ENCODE assay signal across 8 cellular contexts in the genomic region with DNA sequence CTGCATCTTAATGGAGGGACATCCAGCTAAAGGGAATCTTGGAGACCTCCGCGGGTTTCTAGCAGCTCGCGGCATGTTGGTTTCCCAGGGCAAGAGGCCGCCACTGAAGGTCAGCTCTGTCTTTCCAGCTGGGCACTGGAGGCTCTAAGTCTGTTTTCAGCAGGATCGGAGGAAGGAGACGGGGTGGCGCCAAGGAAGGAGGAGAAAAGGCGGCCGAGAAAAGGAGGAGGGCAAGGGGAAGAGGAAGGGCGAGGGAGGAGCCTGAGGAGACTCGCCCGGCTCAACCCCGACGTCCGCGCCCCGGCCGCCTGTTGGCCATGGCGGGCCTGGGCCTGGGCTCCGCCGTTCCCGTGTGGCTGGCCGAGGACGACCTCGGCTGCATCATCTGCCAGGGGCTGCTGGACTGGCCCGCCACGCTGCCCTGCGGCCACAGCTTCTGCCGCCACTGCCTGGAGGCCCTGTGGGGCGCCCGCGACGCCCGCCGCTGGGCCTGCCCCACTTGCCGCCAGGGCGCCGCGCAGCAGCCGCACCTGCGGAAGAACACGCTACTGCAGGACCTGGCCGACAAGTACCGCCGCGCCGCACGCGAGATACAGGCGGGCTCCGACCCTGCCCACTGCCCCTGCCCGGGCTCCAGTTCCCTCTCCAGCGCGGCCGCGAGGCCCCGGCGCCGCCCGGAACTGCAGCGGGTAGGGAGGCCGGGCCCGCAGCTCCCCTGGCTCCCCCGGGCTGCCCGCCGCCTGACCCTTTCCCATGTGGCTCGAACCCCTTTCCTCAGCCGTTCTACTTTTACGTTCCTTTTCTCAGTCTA. TPM values are rescaled to one million over a fixed set of nuclear protein-coding genes. Genes with fewer than 3 reads are reported as not detected.
DNase-seq lines count a peak whose midpoint lies in the region; ATAC-seq and TF ChIP-seq lines count a peak whose summit lies in the region.

A gene with protein sequence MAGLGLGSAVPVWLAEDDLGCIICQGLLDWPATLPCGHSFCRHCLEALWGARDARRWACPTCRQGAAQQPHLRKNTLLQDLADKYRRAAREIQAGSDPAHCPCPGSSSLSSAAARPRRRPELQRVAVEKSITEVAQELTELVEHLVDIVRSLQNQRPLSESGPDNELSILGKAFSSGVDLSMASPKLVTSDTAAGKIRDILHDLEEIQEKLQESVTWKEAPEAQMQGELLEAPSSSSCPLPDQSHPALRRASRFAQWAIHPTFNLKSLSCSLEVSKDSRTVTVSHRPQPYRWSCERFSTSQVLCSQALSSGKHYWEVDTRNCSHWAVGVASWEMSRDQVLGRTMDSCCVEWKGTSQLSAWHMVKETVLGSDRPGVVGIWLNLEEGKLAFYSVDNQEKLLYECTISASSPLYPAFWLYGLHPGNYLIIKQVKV (plus strand): TSS at position 283 of the 811 bp plus-strand sequence. CDS start 35 bp downstream, at position 318.

- peaks cover 36% of the 10 kb centered on the region for H3K4me1 Mint-ChIP-seq in activated CD8-positive, alpha-beta T cell treated with anti-CD3 and anti-CD28 coated beads for 36 hours (ENCODE audit: low read depth)

- ATAC-seq in HG02852 (IDR thresholded peaks at IDR 0.05; ENCODE audit: unreplicated experiment) = peak; percentile 59
- peak; percentile 76 for ATAC-seq in activated CD8-positive, alpha-beta T cell treated with anti-CD3 and anti-CD28 coated beads for 36 hours
- peak; percentile 92 for ATAC-seq in lung (ENCODE audit: insufficient read depth, low FRiP score)

- H3K4me1 ChIP-seq in lung (ENCODE audit: control insufficient read depth in 2 of 2, insufficient read depth in 2 of 2, low read length in 2 of 2) = peaks cover 0 to 4% of the 10 kb centered on the region in 2 donors

- H3K9me3 Mint-ChIP-seq in activated CD8-positive, alpha-beta T cell treated with anti-CD3 and anti-CD28 coated beads for 36 hours = peaks cover 5% of the 10 kb centered on the region

- CTCF ChIA-PET in activated CD8-positive, alpha-beta T cell treated with anti-CD3 and anti-CD28 coated beads for 36 hours (lab: Charles Lee) = interaction anchor here (0.6 to 2.3 kb wide), 8 partner anchors 10 to 682 kb away, joined by 3 to 9 read pairs (median 3); no protein-coding TSS in a partner anchor

- H3K27ac Mint-ChIP-seq in activated CD8-positive, alpha-beta T cell treated with anti-CD3 and anti-CD28 coated beads for 36 hours = peak within 1 kb of the TSS; percentile 93

- DNase-seq in GM13976 (ENCODE audit: low spot score) (peak; percentile 86), NCI-H460 (ENCODE audit: extremely low read depth, low read depth) (peak; percentile 89), lung (ENCODE audit: low spot score) (peak; percentile 87), NCI-H1105 treated with DMSO at 0.1 percent for 48 hours (lab: John Stamatoyannopoulos, UW) (no peak)
- DNase-seq in activated CD8-positive, alpha-beta T cell treated with anti-CD3 and anti-CD28 coated beads for 36 hours = peak; percentile 66
- peak; percentile 8 for DNase-seq in effector CD8-positive, alpha-beta T cell (lab: John Stamatoyannopoulos, UW)
- peak; percentile 12 to 66 (median 26) for DNase-seq in stimulated activated CD4-positive, alpha-beta T cell treated with anti-CD3 and anti-CD28 coated beads, TNF-alpha, amount 100 ng/mL, for 24 hours (ENCODE audit: low read depth in 3 of 3)

- intact Hi-C loops in activated CD8-positive, alpha-beta T cell treated with anti-CD3 and anti-CD28 coated beads for 36 hours (cut with micrococcal nuclease) = no loop called here

- peak within 1 kb of the TSS; percentile 80 to 98 for H3K27ac ChIP-seq in lung (ENCODE audit: low read depth in 1 of 2, low read length in 1 of 2)

- peaks cover 3 to 5% of the 10 kb centered on the region in 2 donors for H3K36me3 ChIP-seq in lung (ENCODE audit: control insufficient read depth in 2 of 2, insufficient read depth in 2 of 2, low read length in 2 of 2)

- WGBS in lung, 2 donors = 0% methylated on average over 66 to 70 of the region's 70 CpGs

- peaks cover 16% of the 10 kb centered on the region for H3K27me3 Mint-ChIP-seq in activated CD8-positive, alpha-beta T cell treated with anti-CD3 and anti-CD28 coated beads for 36 hours

- H3K4me3 ChIP-seq in lung = peak within 1 kb of the TSS; percentile 89

- no peaks in the 10 kb centered on the region for H3K9me3 ChIP-seq in lung (ENCODE audit: control insufficient read depth in 2 of 2, insufficient read depth in 1 of 2, low read length in 1 of 2)

- in situ Hi-C loops in GM13976 (cut with MboI; ENCODE audit: low sequenced_read_pairs, unreplicated experiment) = no loop called here

- H3K27me3 ChIP-seq in lung (ENCODE audit: control insufficient read depth, insufficient read depth) = no peaks in the 10 kb centered on the region

- peaks cover 24% of the 10 kb centered on the region for H3K36me3 Mint-ChIP-seq in activated CD8-positive, alpha-beta T cell treated with anti-CD3 and anti-CD28 coated beads for 36 hours (ENCODE audit: low read depth)

- POLR2A ChIA-PET in activated CD8-positive, alpha-beta T cell treated with anti-CD3 and anti-CD28 coated beads for 36 hours (lab: Charles Lee) = interaction anchor here (0.7 to 1.3 kb wide), 5 partner anchors 14 to 336 kb away, joined by 3 to 4 read pairs (median 3); no protein-coding TSS in a partner anchor

- H3K4me3 Mint-ChIP-seq in activated CD8-positive, alpha-beta T cell treated with anti-CD3 and anti-CD28 coated beads for 36 hours = peak within 1 kb of the TSS; percentile 97

- TF ChIP-seq CTCF in GM13976 (IDR thresholded peaks at IDR 0.05; ENCODE audit: borderline replicate concordance, control extremely low read depth, extremely low read depth, insufficient read depth, missing control alignments) = no peak
- TF ChIP-seq CTCF in activated CD8-positive, alpha-beta T cell treated with anti-CD3 and anti-CD28 coated beads for 36 hours (IDR thresholded peaks at IDR 0.05) = peak; percentile 46
- no peak for TF ChIP-seq CTCF in lung (IDR thresholded peaks at IDR 0.05; ENCODE audit: control extremely low read depth, extremely low read depth)

RNA-seq across cellular contexts. Expression of the gene that starts here (rescaled TPM):
- 27.0 and 27.3 TPM in 2 replicates for total RNA-seq in NCI-H460 (2014; rRNA removed; shearing (Covaris generic))
- polyA plus RNA-seq in NCI-H460 (2014; cell fraction: nucleus; rRNA removed) = 20.5 and 24.0 TPM in 2 replicates
- total RNA-seq in activated CD8-positive, alpha-beta T cell treated with anti-CD3 and anti-CD28 coated beads for 36 hours = 1 to 10 TPM; 5.4 to 6.6 TPM
- total RNA-seq in lung = 10 to 100 TPM; 11.1 to 42.1 TPM
- 10 to 100 TPM; 22.1 to 23.8 TPM for polyA plus RNA-seq in lung
